In genomic region chr1:25543425-25544242, GRCh38 we compare ENCODE assay signal across 8 cellular contexts. TPM values are rescaled to one million over a fixed set of nuclear protein-coding genes. Genes with fewer than 3 reads are reported as not detected.
DNase-seq lines count a peak whose midpoint lies in the region; ATAC-seq and TF ChIP-seq lines count a peak whose summit lies in the region.

A gene with protein sequence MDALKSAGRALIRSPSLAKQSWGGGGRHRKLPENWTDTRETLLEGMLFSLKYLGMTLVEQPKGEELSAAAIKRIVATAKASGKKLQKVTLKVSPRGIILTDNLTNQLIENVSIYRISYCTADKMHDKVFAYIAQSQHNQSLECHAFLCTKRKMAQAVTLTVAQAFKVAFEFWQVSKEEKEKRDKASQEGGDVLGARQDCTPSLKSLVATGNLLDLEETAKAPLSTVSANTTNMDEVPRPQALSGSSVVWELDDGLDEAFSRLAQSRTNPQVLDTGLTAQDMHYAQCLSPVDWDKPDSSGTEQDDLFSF (plus strand): TSS chr1:25543606. CDS start chr1:25543699, 93 bp downstream.

- H3K27me3 Mint-ChIP-seq in activated T-helper 1 cell treated with anti-CD3 and anti-CD28 coated beads, Interleukin-12 subunit alpha, Interleukin-12 subunit beta, Interleukin-2, Interleukin-4 antibody, amounts not matched to agents 30 ng/mL and 10 ng/mL and 1 ng/mL, durations not matched to agents 14 hours and 24 hours and 36 hours (ENCODE audit: insufficient read depth): peaks cover 11% of the 10 kb centered on the region
- H3K27me3 Mint-ChIP-seq in stimulated activated naive B cell treated with anti-CD40 and anti-IgM and Interleukin-4, amounts not matched to agents 10 μg/mL and 1 μg/mL and 100 μg/mL, for 72 hours: peaks cover 0 to 7% of the 10 kb centered on the region in 2 donors

- H3K9me3 ChIP-seq in PC-9 (ENCODE audit: insufficient read depth, low read depth) (no peaks in the 10 kb centered on the region), fibroblast of lung (ENCODE audit: control insufficient read depth, insufficient read depth, low read depth, low read length) (no peaks in the 10 kb centered on the region)

- BruUV-seq in PC-9 (replicated peaks; lab: Mats Ljungman, UMichigan): no TSS peak

- H3K4me2 ChIP-seq in PC-9 (peak within 1 kb of the TSS; percentile 81), fibroblast of lung (ENCODE audit: extremely low read depth, insufficient read depth, low read length) (peak within 1 kb of the TSS; percentile 77)

- CTCF ChIA-PET in PC-9 (lab: Charles Lee): no interaction called here

- TF ChIP-seq CTCF in PC-9 (conservative IDR thresholded peaks at IDR 0.05): no peak
- no peak for TF ChIP-seq CTCF in fibroblast of lung (conservative IDR thresholded peaks at IDR 0.05 in 1 of 2, IDR thresholded peaks at IDR 0.05 in 1 of 2; ENCODE audit: low read depth in 1 of 2, low read length in 2 of 2)

- H3K27me3 ChIP-seq in PC-9 (ENCODE audit: insufficient read depth, low read depth): no peaks in the 10 kb centered on the region
- peaks cover 2% of the 10 kb centered on the region for H3K27me3 ChIP-seq in fibroblast of lung (ENCODE audit: control insufficient read depth, insufficient read depth, low read length)

- H3K4me3 ChIP-seq in PC-9 (peak within 1 kb of the TSS; percentile 68), fibroblast of lung (replicated peaks in 1 of 4; ENCODE audit: control extremely low read depth in 1 of 4, insufficient read depth in 1 of 4, low read depth in 3 of 4, low read length in 4 of 4) (peak within 1 kb of the TSS; percentile 44 to 80 (median 66))

- peaks cover 39% of the 10 kb centered on the region for H3K79me2 ChIP-seq in PC-9 (ENCODE audit: low read depth)
- H3K79me2 ChIP-seq in fibroblast of lung (ENCODE audit: control insufficient read depth, insufficient read depth, low read length): no peaks in the 10 kb centered on the region

- no peaks in the 10 kb centered on the region for H3K9me3 Mint-ChIP-seq in activated T-helper 1 cell treated with anti-CD3 and anti-CD28 coated beads, Interleukin-12 subunit alpha, Interleukin-12 subunit beta, Interleukin-2, Interleukin-4 antibody, amounts not matched to agents 30 ng/mL and 10 ng/mL and 1 ng/mL, durations not matched to agents 14 hours and 24 hours and 36 hours
- no peaks in the 10 kb centered on the region for H3K9me3 Mint-ChIP-seq in stimulated activated naive B cell treated with anti-CD40 and anti-IgM and Interleukin-4, amounts not matched to agents 10 μg/mL and 1 μg/mL and 100 μg/mL, for 72 hours

- peaks cover 5% of the 10 kb centered on the region for H3K36me3 Mint-ChIP-seq in activated T-helper 1 cell treated with anti-CD3 and anti-CD28 coated beads, Interleukin-12 subunit alpha, Interleukin-12 subunit beta, Interleukin-2, Interleukin-4 antibody, amounts not matched to agents 30 ng/mL and 10 ng/mL and 1 ng/mL, durations not matched to agents 14 hours and 24 hours and 36 hours (ENCODE audit: low read depth)
- no peaks in the 10 kb centered on the region for H3K36me3 Mint-ChIP-seq in stimulated activated naive B cell treated with anti-CD40 and anti-IgM and Interleukin-4, amounts not matched to agents 10 μg/mL and 1 μg/mL and 100 μg/mL, for 72 hours

- H3K27ac Mint-ChIP-seq in activated T-helper 1 cell treated with anti-CD3 and anti-CD28 coated beads, Interleukin-12 subunit alpha, Interleukin-12 subunit beta, Interleukin-2, Interleukin-4 antibody, amounts not matched to agents 30 ng/mL and 10 ng/mL and 1 ng/mL, durations not matched to agents 14 hours and 24 hours and 36 hours: no peak within 1 kb of the TSS
- H3K27ac Mint-ChIP-seq in stimulated activated naive B cell treated with anti-CD40 and anti-IgM and Interleukin-4, amounts not matched to agents 10 μg/mL and 1 μg/mL and 100 μg/mL, for 72 hours: peak within 1 kb of the TSS; percentile 62

- H3K36me3 ChIP-seq in PC-9 (ENCODE audit: low read depth) (no peaks in the 10 kb centered on the region), fibroblast of lung (ENCODE audit: control insufficient read depth, insufficient read depth, low read length) (no peaks in the 10 kb centered on the region)

- H3K4me1 ChIP-seq in PC-9 (replicated peaks; ENCODE audit: insufficient read depth) (peaks cover 21% of the 10 kb centered on the region), fibroblast of lung (ENCODE audit: control insufficient read depth, extremely low read depth, insufficient read depth, low read length) (peaks cover 3% of the 10 kb centered on the region)

- no peak within 1 kb of the TSS for H3K27ac ChIP-seq in PC-9
- H3K27ac ChIP-seq in fibroblast of lung (ENCODE audit: insufficient read depth, low read length): peak within 1 kb of the TSS; percentile 8

- 0 out of 2 replicates have a peak within 1 kb of the TSS, but pooled peaks have one; percentile 41 for H2AFZ ChIP-seq in PC-9
- peak within 1 kb of the TSS; percentile 31 for H2AFZ ChIP-seq in fibroblast of lung (ENCODE audit: low read length)

- ATAC-seq in GM18511 (IDR thresholded peaks at IDR 0.05; ENCODE audit: unreplicated experiment) (peak; percentile 80), HG03066 (IDR thresholded peaks at IDR 0.05; ENCODE audit: low read depth, unreplicated experiment) (peak; percentile 79)
- peak; percentile 91 to 95 for ATAC-seq in stimulated activated naive B cell treated with anti-CD40 and anti-IgM and Interleukin-4, amounts not matched to agents 10 μg/mL and 1 μg/mL and 100 μg/mL, for 72 hours (replicated peaks)

- H3F3A ChIP-seq in PC-9 (ENCODE audit: insufficient read depth, low read depth): peaks cover 7% of the 10 kb centered on the region; the same call in 1 of the 2 replicates

- no peaks in the 10 kb centered on the region for H3K9me2 ChIP-seq in PC-9 (ENCODE audit: insufficient read depth)

- peak within 1 kb of the TSS; percentile 76 for H3K4me3 Mint-ChIP-seq in activated T-helper 1 cell treated with anti-CD3 and anti-CD28 coated beads, Interleukin-12 subunit alpha, Interleukin-12 subunit beta, Interleukin-2, Interleukin-4 antibody, amounts not matched to agents 30 ng/mL and 10 ng/mL and 1 ng/mL, durations not matched to agents 14 hours and 24 hours and 36 hours
- peak within 1 kb of the TSS; percentile 79 to 86 for H3K4me3 Mint-ChIP-seq in stimulated activated naive B cell treated with anti-CD40 and anti-IgM and Interleukin-4, amounts not matched to agents 10 μg/mL and 1 μg/mL and 100 μg/mL, for 72 hours

- peaks cover 8% of the 10 kb centered on the region for H3K4me1 Mint-ChIP-seq in activated T-helper 1 cell treated with anti-CD3 and anti-CD28 coated beads, Interleukin-12 subunit alpha, Interleukin-12 subunit beta, Interleukin-2, Interleukin-4 antibody, amounts not matched to agents 30 ng/mL and 10 ng/mL and 1 ng/mL, durations not matched to agents 14 hours and 24 hours and 36 hours (ENCODE audit: low read depth)
- H3K4me1 Mint-ChIP-seq in stimulated activated naive B cell treated with anti-CD40 and anti-IgM and Interleukin-4, amounts not matched to agents 10 μg/mL and 1 μg/mL and 100 μg/mL, for 72 hours: peaks cover 15 to 19% of the 10 kb centered on the region in 2 donors

- intact Hi-C loops in PC-9 (cut with micrococcal nuclease; ENCODE audit: unreplicated experiment): no loop called here
- intact Hi-C loops in activated T-helper 1 cell treated with anti-CD3 and anti-CD28 coated beads, Interleukin-12 subunit alpha, Interleukin-12 subunit beta, Interleukin-2, Interleukin-4 antibody, amounts not matched to agents 30 ng/mL and 10 ng/mL and 1 ng/mL, durations not matched to agents 14 hours and 24 hours and 36 hours (cut with micrococcal nuclease): no loop called here

- H4K20me1 ChIP-seq in PC-9 (ENCODE audit: insufficient read depth) (no peaks in the 10 kb centered on the region), fibroblast of lung (ENCODE audit: control insufficient read depth, extremely low read depth, insufficient read depth, low read length) (no peaks in the 10 kb centered on the region)

- peak within 1 kb of the TSS; percentile 60 for H3K9ac ChIP-seq in fibroblast of lung (ENCODE audit: insufficient read depth, low read length)

- POLR2A ChIA-PET in PC-9 (lab: Charles Lee; ENCODE audit: unreplicated experiment): interaction anchor here (0.8 kb wide), 1 partner anchor 315 kb away, joined by 5 read pairs; no protein-coding TSS in a partner anchor

- DNase-seq in A172 (ENCODE audit: low spot score) (peak; percentile 26), PC-9 (peak in 1 of 2 experiments; percentile 78), fibroblast of lung (ENCODE audit: low read depth in 2 of 2) (peak; percentile 64 to 66), myocyte (ENCODE audit: low read depth) (peak; percentile 72)
- DNase-seq in activated T-helper 1 cell treated with anti-CD3 and anti-CD28 coated beads, Interleukin-12 subunit alpha, Interleukin-12 subunit beta, Interleukin-2, Interleukin-4 antibody, amounts not matched to agents 30 ng/mL and 10 ng/mL and 1 ng/mL, durations not matched to agents 14 hours and 24 hours and 36 hours (ENCODE audit: low spot score): peak; percentile 59
- peak; percentile 50 for DNase-seq in stimulated activated naive B cell treated with anti-CD40 and anti-IgM and Interleukin-4, amounts not matched to agents 10 μg/mL and 1 μg/mL and 100 μg/mL, for 72 hours

RNA-seq across cellular contexts. Expression of the gene that starts here (rescaled TPM):
- total RNA-seq in A172 (2014; rRNA removed; shearing (Covaris generic)): 8.0 and 12.7 TPM in 2 replicates
- total RNA-seq in PC-9 (2021) (24.7 and 29.2 TPM in 2 replicates), fibroblast of lung (6.9 and 7.3 TPM in 2 replicates), myocyte (10.7 and 13.8 TPM in 2 replicates)
- 4.6 and 5.3 TPM in 2 replicates for total RNA-seq in activated T-helper 1 cell treated with anti-CD3 and anti-CD28 coated beads, Interleukin-12 subunit alpha, Interleukin-12 subunit beta, Interleukin-2, Interleukin-4 antibody, amounts not matched to agents 30 ng/mL and 10 ng/mL and 1 ng/mL, durations not matched to agents 14 hours and 24 hours and 36 hours
- polyA plus RNA-seq in fibroblast of lung: 12.5 and 21.0 TPM in 2 replicates
- polyA plus RNA-seq in fibroblast of lung (2012): 11.2 and 18.5 TPM in 2 replicates
- 20.5 and 33.9 TPM in 2 replicates for polyA minus RNA-seq in fibroblast of lung (ENCODE audit: low replicate concordance)
- 23.6 TPM for polyA plus RNA-seq in myocyte (2012)
